8 cellular contexts compared by ENCODE assay signal in the genomic region with DNA sequence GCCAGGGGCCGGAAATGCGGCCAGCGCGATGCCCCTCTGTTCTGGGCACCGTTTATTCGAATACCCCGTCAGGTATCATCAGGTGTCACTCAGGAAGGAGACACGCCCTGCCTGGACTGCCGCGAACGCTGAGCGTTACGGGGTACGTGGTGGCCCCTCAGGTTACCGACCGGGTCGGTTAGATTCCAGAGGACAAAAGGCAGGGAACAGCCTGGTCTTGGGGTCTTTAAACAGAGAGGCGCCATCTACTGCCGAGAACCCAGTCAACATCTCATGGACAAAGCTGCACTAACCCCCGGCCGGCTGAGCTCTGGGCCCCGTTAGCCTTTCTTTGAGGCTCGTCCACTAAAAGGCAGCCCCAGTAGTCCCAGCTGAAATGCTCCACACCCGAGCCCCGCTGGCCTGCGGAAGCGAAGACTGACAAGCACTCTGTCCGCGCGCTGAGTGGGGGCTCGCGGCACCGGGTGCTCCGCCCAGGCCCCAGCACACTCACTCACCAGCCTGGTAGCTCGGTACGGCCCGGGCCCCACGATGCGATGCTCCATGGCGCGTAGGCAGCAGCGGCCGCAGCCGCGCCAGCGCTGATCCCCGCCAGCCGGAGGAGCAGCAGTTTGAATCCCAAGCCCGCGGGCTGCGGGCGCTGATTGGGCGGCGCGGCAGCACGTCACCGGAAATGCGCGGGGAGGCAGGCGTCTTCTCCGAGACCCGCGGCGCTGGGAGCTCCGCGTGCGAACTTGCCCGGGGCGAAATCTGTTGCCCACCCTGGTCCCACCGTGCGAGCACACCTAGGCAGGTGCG. TPM values are rescaled to one million over a fixed set of nuclear protein-coding genes. Genes with fewer than 3 reads are reported as not detected.
DNase-seq lines count a peak whose midpoint lies in the region; ATAC-seq, FAIRE-seq and TF ChIP-seq lines count a peak whose summit lies in the region.

A gene with protein sequence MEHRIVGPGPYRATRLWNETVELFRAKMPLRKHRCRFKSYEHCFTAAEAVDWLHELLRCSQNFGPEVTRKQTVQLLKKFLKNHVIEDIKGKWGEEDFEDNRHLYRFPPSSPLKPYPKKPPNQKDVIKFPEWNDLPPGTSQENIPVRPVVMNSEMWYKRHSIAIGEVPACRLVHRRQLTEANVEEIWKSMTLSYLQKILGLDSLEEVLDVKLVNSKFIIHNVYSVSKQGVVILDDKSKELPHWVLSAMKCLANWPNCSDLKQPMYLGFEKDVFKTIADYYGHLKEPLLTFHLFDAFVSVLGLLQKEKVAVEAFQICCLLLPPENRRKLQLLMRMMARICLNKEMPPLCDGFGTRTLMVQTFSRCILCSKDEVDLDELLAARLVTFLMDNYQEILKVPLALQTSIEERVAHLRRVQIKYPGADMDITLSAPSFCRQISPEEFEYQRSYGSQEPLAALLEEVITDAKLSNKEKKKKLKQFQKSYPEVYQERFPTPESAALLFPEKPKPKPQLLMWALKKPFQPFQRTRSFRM (minus strand): TSS at position 618 of the 798 bp plus-strand sequence. CDS start 73 bp downstream, at position 545.

- no peaks in the 10 kb centered on the region for H3K27me3 Mint-ChIP-seq in type B pancreatic cell

- DNase-seq in GM12891 (ENCODE audit: insufficient read length, low spot score): peak; percentile 74
- DNase-seq in NCI-H128 (lab: John Stamatoyannopoulos, UW; ENCODE audit: unreplicated experiment): peak; percentile 49
- DNase-seq in SW 1271 (lab: John Stamatoyannopoulos, UW): peak; percentile 73 to 89
- DNase-seq in activated naive CD8-positive, alpha-beta T cell treated with anti-CD3 and anti-CD28 coated beads, Interleukin-2, amount 50 U/mL, for 16 hours (ENCODE audit: low read depth, low spot score): peak; percentile 57
- peak; percentile 93 for DNase-seq in cardiac septum (ENCODE audit: low spot score)
- peak; percentile 83 for DNase-seq in pons (ENCODE audit: low spot score)
- DNase-seq in type B pancreatic cell (ENCODE audit: extremely low spot score, unreplicated experiment): peak; percentile 94

- peak within 1 kb of the TSS; percentile 94 for H3K27ac Mint-ChIP-seq in type B pancreatic cell

- TF ChIP-seq POLR2A in GM12891 (IDR thresholded peaks at IDR 0.05; ENCODE audit: low read depth, low read length): no peak

- H3K9me3 Mint-ChIP-seq in type B pancreatic cell: no peaks in the 10 kb centered on the region

- peak; percentile 59 for TF ChIP-seq CTCF in type B pancreatic cell (conservative IDR thresholded peaks at IDR 0.05)

- peak; percentile 93 for ATAC-seq in HG02763 (IDR thresholded peaks at IDR 0.05; ENCODE audit: unreplicated experiment)

- peak; percentile 94 for FAIRE-seq in GM12891 (lab: Jason Lieb, UNC)

- peak within 1 kb of the TSS; percentile 98 for H3K4me3 Mint-ChIP-seq in type B pancreatic cell

- peaks cover 26% of the 10 kb centered on the region for H3K4me1 Mint-ChIP-seq in type B pancreatic cell (ENCODE audit: unreplicated experiment)

- intact Hi-C loops in cardiac septum (cut with DNase I): loop anchor here (10.0 kb wide), 2 partner anchors 145 to 245 kb away; partner anchors contain the start of genes ELOVL7, ERCC8 and NDUFAF2

- peaks cover 7% of the 10 kb centered on the region for H3K36me3 Mint-ChIP-seq in type B pancreatic cell

TF ChIP-seq in GM12891, 5 proteins besides CTCF, POLR2A, EP300 and RAD21:
- peak; percentile 42; the same call in 1 of the 2 replicates for TF ChIP-seq TAF1 (IDR thresholded peaks at IDR 0.05; ENCODE audit: low read depth, low read length)
- TF ChIP-seq POLR2AphosphoS5 (IDR thresholded peaks at IDR 0.05; ENCODE audit: low read depth, low read length): 0 out of 2 replicates have a peak, but pooled peaks have one; percentile 51
- peak; percentile 14 for TF ChIP-seq PAX5 (IDR thresholded peaks at IDR 0.05; ENCODE audit: insufficient read depth, low read length, severe bottlenecking)
- TF ChIP-seq SPI1 (IDR thresholded peaks at IDR 0.05; ENCODE audit: low read depth, low read length): no peak
- TF ChIP-seq POU2F2 (IDR thresholded peaks at IDR 0.05; ENCODE audit: low read depth, low read length): no peak; the same call in 1 of the 2 replicates
TF ChIP-seq in GM12891: peak in this region for 3.

RNA-seq across cellular contexts. Expression of the gene that starts here (rescaled TPM):
- polyA plus RNA-seq in GM12891 (2012; ENCODE audit: low read depth, missing spikeins): 14.6 TPM
- total RNA-seq in cardiac septum: not detected
- total RNA-seq in type B pancreatic cell (ENCODE audit: low replicate concordance): 14.0 and 29.1 TPM in 2 replicates

Comparison
In these comparisons a context has a peak if more than half of its experiments do, and no peak if none do; other contexts are left out.
1. Peak in every context shown above with its lines: DNase-seq and ATAC-seq.
2. RNA of the gene that starts here (total RNA-seq): 14.0 to 29.1 TPM in type B pancreatic cell; not detected in cardiac septum (single experiment); every median in the first group is over 10 times any median in the second.
3. Peak in DNase-seq in cardiac septum; RNA of the gene not detected or under 1 TPM.